Comparison of ENCODE assay signal across 23 cellular contexts in the genomic region with DNA sequence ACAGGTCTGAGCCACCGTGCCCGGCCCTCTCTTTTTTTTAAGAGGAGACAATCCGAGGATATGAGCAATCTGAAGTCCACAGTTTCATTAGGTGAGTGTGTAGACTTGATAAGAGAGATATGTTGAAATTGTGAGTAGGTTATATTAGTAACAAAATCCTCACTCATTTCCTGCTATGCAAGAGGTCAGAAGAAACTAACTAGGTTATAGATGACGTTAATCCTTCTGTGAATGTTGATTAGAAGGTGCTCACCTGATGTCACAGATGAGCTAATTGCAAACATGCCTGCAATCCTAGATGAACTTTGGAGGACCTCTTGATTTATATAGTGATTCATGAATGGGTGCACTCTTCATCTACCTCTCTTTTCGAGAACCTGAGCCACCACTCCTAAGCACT. TPM values are rescaled to one million over a fixed set of nuclear protein-coding genes. Genes with fewer than 3 reads are reported as not detected.
"Had no signal": no experiment of that assay in that cellular context is flagged by ENCODE, and none has a peak within 500 bp of the region (broad histone marks: within the 10 kb centered on the region; RNA-seq: fewer than 3 reads in every experiment).

No MANE protein-coding gene starts in this region.

- H3K36me3 Mint-ChIP-seq: activated naive CD4-positive, alpha-beta T cell treated with anti-CD3 and anti-CD28 coated beads, Interleukin-2, amount 50 U/mL, for 24 hours; T-cell had no signal

- H3K4me3 Mint-ChIP-seq: activated B cell treated with CpG ODN at 0.5 μM for 24 hours; activated CD4-positive, alpha-beta T cell treated with anti-CD3 and anti-CD28 coated beads, Interleukin-2, amount 10 ng/mL, durations not matched to agents 7 days and 5 days; activated CD8-positive, alpha-beta T cell treated with anti-CD3 and anti-CD28 coated beads for 36 hours; activated naive CD4-positive, alpha-beta T cell treated with anti-CD3 and anti-CD28 coated beads, Interleukin-2, amount 50 U/mL, for 24 hours; T-cell had no signal

- H3K27me3 ChIP-seq: breast epithelium had no signal

- H3K27ac ChIP-seq: breast epithelium, PC-9, SK-N-MC had no signal

- DNase-seq: activated B cell treated with CpG ODN at 0.5 μM for 24 hours; activated CD4-positive, alpha-beta T cell treated with anti-CD3 and anti-CD28 coated beads, Interleukin-2, amount 10 ng/mL, durations not matched to agents 7 days and 5 days; activated CD8-positive, alpha-beta memory T cell treated with anti-CD3 and anti-CD28 coated beads, Interleukin-2, amount 50 U/mL, for 4 hours; activated CD8-positive, alpha-beta T cell treated with anti-CD3 and anti-CD28 coated beads for 36 hours; aorta; central memory CD4-positive, alpha-beta T cell; KG1; NCI-H1092; NCI-H1417; NCI-H1930; NCI-H510A treated with DMSO at 0.1 percent for 48 hours; NCI-H69; T-cell; T-helper 2 cell; T1000 had no signal

- H2AFZ ChIP-seq: PC-9 had no signal

- H3K27me3 Mint-ChIP-seq: activated B cell treated with CpG ODN at 0.5 μM for 24 hours; activated CD4-positive, alpha-beta T cell treated with anti-CD3 and anti-CD28 coated beads, Interleukin-2, amount 10 ng/mL, durations not matched to agents 7 days and 5 days; activated naive CD4-positive, alpha-beta T cell treated with anti-CD3 and anti-CD28 coated beads, Interleukin-2, amount 50 U/mL, for 24 hours had no signal

- H3K4me1 ChIP-seq: breast epithelium had no signal

- ATAC-seq: activated CD8-positive, alpha-beta T cell treated with anti-CD3 and anti-CD28 coated beads for 36 hours; Right ventricle myocardium inferior; T-cell had no signal

- H3K36me3 ChIP-seq: breast epithelium had no signal

- H3K4me2 ChIP-seq: PC-9 had no signal

- H3K27ac Mint-ChIP-seq: activated B cell treated with CpG ODN at 0.5 μM for 24 hours; activated CD4-positive, alpha-beta T cell treated with anti-CD3 and anti-CD28 coated beads, Interleukin-2, amount 10 ng/mL, durations not matched to agents 7 days and 5 days; activated CD8-positive, alpha-beta T cell treated with anti-CD3 and anti-CD28 coated beads for 36 hours; activated naive CD4-positive, alpha-beta T cell treated with anti-CD3 and anti-CD28 coated beads, Interleukin-2, amount 50 U/mL, for 24 hours; T-cell had no signal

- H3K4me1 Mint-ChIP-seq: activated B cell treated with CpG ODN at 0.5 μM for 24 hours; activated CD4-positive, alpha-beta T cell treated with anti-CD3 and anti-CD28 coated beads, Interleukin-2, amount 10 ng/mL, durations not matched to agents 7 days and 5 days; activated naive CD4-positive, alpha-beta T cell treated with anti-CD3 and anti-CD28 coated beads, Interleukin-2, amount 50 U/mL, for 24 hours; T-cell had no signal

- H3K4me3 ChIP-seq: breast epithelium, PC-9, SK-N-MC had no signal

RNA-seq across cellular contexts. Expression of gene NTMT2, which starts 29.3 kb away (rescaled TPM):
- total RNA-seq: activated B cell treated with CpG ODN at 0.5 μM for 24 hours; activated CD4-positive, alpha-beta T cell treated with anti-CD3 and anti-CD28 coated beads, Interleukin-2, amount 10 ng/mL, durations not matched to agents 7 days and 5 days; activated CD8-positive, alpha-beta T cell treated with anti-CD3 and anti-CD28 coated beads for 36 hours; aorta; breast epithelium; LHCN-M2; M059J; PC-9; RPMI7951; T-cell had no signal
- polyA plus RNA-seq: aorta had no signal
